ENCODE assay signal across 13 cellular contexts in the genomic region with DNA sequence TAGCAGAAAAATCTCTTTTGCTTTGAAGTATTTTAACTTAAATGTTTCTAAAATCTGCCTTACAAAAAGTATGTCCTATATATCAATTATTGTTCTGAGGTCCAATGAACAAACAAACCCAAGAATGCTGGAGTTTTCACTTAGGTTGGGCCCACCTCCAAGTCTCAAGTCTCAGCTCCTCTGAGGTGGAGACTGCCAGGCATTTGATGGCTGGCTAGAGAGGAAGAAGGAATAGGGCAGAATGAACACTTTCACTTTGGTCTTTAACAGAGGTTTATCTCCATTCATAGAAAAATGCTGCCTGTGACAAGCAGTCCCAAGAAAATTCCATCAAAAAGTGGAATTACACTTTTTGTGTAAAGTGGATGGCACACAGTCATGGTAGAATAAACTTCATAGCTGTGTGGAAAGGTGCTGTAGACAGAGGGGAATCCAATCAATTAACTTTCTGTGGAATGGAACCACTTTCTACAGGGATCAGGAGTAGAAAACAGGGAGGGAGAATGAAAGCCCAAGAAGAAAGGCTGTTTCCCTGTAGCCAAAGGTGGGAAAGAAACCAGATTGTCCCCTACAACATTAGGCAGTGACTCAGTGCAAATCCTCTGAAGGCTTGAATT.
DNase-seq lines count a peak whose midpoint lies in the region; ATAC-seq and TF ChIP-seq lines count a peak whose summit lies in the region.
"Had no signal": no experiment of that assay in that cellular context is flagged by ENCODE, and none has a peak within 500 bp of the region (broad histone marks: within the 10 kb centered on the region; RNA-seq: fewer than 3 reads in every experiment).

No MANE protein-coding gene starts in this region.

- peaks cover 23% of the 10 kb centered on the region for H3K4me1 Mint-ChIP-seq in activated CD4-positive, alpha-beta T cell treated with anti-CD3 and anti-CD28 coated beads for 36 hours
- H3K4me1 Mint-ChIP-seq in chondrocyte (ENCODE audit: low read depth), result peaks cover 42% of the 10 kb centered on the region
- H3K4me1 Mint-ChIP-seq in stimulated activated effector memory CD8-positive, alpha-beta T cell treated with anti-CD3 and anti-CD28 coated beads, Interleukin-12 subunit alpha, Interleukin-12 subunit beta, amount 100 ng/mL, for 72 hours, result peaks cover 19% of the 10 kb centered on the region

- DNase-seq in activated CD4-positive, alpha-beta T cell treated with anti-CD3 and anti-CD28 coated beads for 36 hours, result no peak
- no peak for DNase-seq in activated CD4-positive, alpha-beta T cell treated with anti-CD3 and anti-CD28 coated beads, Interleukin-2, amount 50 U/mL, for 4 hours
- DNase-seq in OCI-M1 (lab: John Stamatoyannopoulos, UW), result peak; percentile 81
- no peak for DNase-seq in chondrocyte (ENCODE audit: low spot score)
- no peak for DNase-seq in stimulated activated effector memory CD8-positive, alpha-beta T cell treated with anti-CD3 and anti-CD28 coated beads, Interleukin-12 subunit alpha, Interleukin-12 subunit beta, amount 100 ng/mL, for 72 hours (ENCODE audit: low spot score in 2 of 2)
- DNase-seq in NCI-H2227 (lab: John Stamatoyannopoulos, UW; ENCODE audit: unreplicated experiment), result no peak
- no peak for DNase-seq in left ventricle myocardium superior
- DNase-seq: adrenal gland; BE2C; effector CD4-positive, alpha-beta T cell; NCI-H1417 treated with DMSO at 0.1 percent for 48 hours; stimulated activated naive CD8-positive, alpha-beta T cell treated with anti-CD3 and anti-CD28 coated beads, Interleukin-15, Interleukin-2, amounts not matched to agents 100 U/mL and 50 U/mL, for 24 hours had no signal

- H3K27ac Mint-ChIP-seq in activated CD4-positive, alpha-beta T cell treated with anti-CD3 and anti-CD28 coated beads for 36 hours, result peak overlapping the region; percentile 64
- peak overlapping the region; percentile 62 for H3K27ac Mint-ChIP-seq in chondrocyte (ENCODE audit: unreplicated experiment)
- H3K27ac Mint-ChIP-seq in stimulated activated effector memory CD8-positive, alpha-beta T cell treated with anti-CD3 and anti-CD28 coated beads, Interleukin-12 subunit alpha, Interleukin-12 subunit beta, amount 100 ng/mL, for 72 hours, result no peak overlapping the region

- H3K9me3 Mint-ChIP-seq in activated CD4-positive, alpha-beta T cell treated with anti-CD3 and anti-CD28 coated beads for 36 hours (ENCODE audit: low read depth), result no peaks in the 10 kb centered on the region
- H3K9me3 Mint-ChIP-seq in chondrocyte (ENCODE audit: low read depth), result peaks cover 3% of the 10 kb centered on the region
- no peaks in the 10 kb centered on the region for H3K9me3 Mint-ChIP-seq in stimulated activated effector memory CD8-positive, alpha-beta T cell treated with anti-CD3 and anti-CD28 coated beads, Interleukin-12 subunit alpha, Interleukin-12 subunit beta, amount 100 ng/mL, for 72 hours

- no peak overlapping the region for H3K4me3 Mint-ChIP-seq in activated CD4-positive, alpha-beta T cell treated with anti-CD3 and anti-CD28 coated beads for 36 hours
- H3K4me3 Mint-ChIP-seq in chondrocyte (ENCODE audit: unreplicated experiment), result no peak overlapping the region
- peak overlapping the region; percentile 27 for H3K4me3 Mint-ChIP-seq in stimulated activated effector memory CD8-positive, alpha-beta T cell treated with anti-CD3 and anti-CD28 coated beads, Interleukin-12 subunit alpha, Interleukin-12 subunit beta, amount 100 ng/mL, for 72 hours

- TF ChIP-seq CTCF in chondrocyte (IDR thresholded peaks at IDR 0.05), result no peak

- H3K27me3 Mint-ChIP-seq in activated CD4-positive, alpha-beta T cell treated with anti-CD3 and anti-CD28 coated beads for 36 hours, result no peaks in the 10 kb centered on the region
- H3K27me3 Mint-ChIP-seq in chondrocyte (ENCODE audit: low read depth), result no peaks in the 10 kb centered on the region

- intact Hi-C loops in activated CD4-positive, alpha-beta T cell treated with anti-CD3 and anti-CD28 coated beads for 36 hours (cut with DNase I, micrococcal nuclease), result loop anchor here in 1 of 2 experiments (5.0 to 10.0 kb wide), 4 partner anchors 46 to 301 kb away; no protein-coding TSS in a partner anchor
- intact Hi-C loops in left ventricle myocardium superior (cut with micrococcal nuclease), result no loop called here

- POLR2A ChIA-PET in activated CD4-positive, alpha-beta T cell treated with anti-CD3 and anti-CD28 coated beads for 36 hours (lab: Charles Lee), result interaction anchor here (0.5 kb wide), 1 partner anchor 75 kb away, joined by 4 read pairs; no protein-coding TSS in a partner anchor

- no peaks in the 10 kb centered on the region for H3K36me3 Mint-ChIP-seq in activated CD4-positive, alpha-beta T cell treated with anti-CD3 and anti-CD28 coated beads for 36 hours (ENCODE audit: low read depth)
- H3K36me3 Mint-ChIP-seq in chondrocyte (ENCODE audit: low read depth), result peaks cover 2% of the 10 kb centered on the region
- H3K36me3 Mint-ChIP-seq in stimulated activated effector memory CD8-positive, alpha-beta T cell treated with anti-CD3 and anti-CD28 coated beads, Interleukin-12 subunit alpha, Interleukin-12 subunit beta, amount 100 ng/mL, for 72 hours, result no peaks in the 10 kb centered on the region

- peak; percentile 17 for ATAC-seq in activated CD4-positive, alpha-beta T cell treated with anti-CD3 and anti-CD28 coated beads for 36 hours
- ATAC-seq in stimulated activated effector memory CD8-positive, alpha-beta T cell treated with anti-CD3 and anti-CD28 coated beads, Interleukin-12 subunit alpha, Interleukin-12 subunit beta, amount 100 ng/mL, for 72 hours, result no peak
- ATAC-seq in HG02798 (IDR thresholded peaks at IDR 0.05; ENCODE audit: poor library complexity, unreplicated experiment), result no peak
- no peak for ATAC-seq in left ventricle myocardium superior
- ATAC-seq: stimulated activated naive CD8-positive, alpha-beta T cell treated with anti-CD3 and anti-CD28 coated beads, Interleukin-15, Interleukin-2, amounts not matched to agents 100 U/mL and 50 U/mL, for 24 hours had no signal

- CTCF ChIA-PET in activated CD4-positive, alpha-beta T cell treated with anti-CD3 and anti-CD28 coated beads for 36 hours (lab: Charles Lee), result interaction anchor here (0.6 to 0.7 kb wide), 2 partner anchors 63 to 528 kb away, joined by 3 read pairs; no protein-coding TSS in a partner anchor
